ENCODE assay signal across 9 cellular contexts in the genomic region with DNA sequence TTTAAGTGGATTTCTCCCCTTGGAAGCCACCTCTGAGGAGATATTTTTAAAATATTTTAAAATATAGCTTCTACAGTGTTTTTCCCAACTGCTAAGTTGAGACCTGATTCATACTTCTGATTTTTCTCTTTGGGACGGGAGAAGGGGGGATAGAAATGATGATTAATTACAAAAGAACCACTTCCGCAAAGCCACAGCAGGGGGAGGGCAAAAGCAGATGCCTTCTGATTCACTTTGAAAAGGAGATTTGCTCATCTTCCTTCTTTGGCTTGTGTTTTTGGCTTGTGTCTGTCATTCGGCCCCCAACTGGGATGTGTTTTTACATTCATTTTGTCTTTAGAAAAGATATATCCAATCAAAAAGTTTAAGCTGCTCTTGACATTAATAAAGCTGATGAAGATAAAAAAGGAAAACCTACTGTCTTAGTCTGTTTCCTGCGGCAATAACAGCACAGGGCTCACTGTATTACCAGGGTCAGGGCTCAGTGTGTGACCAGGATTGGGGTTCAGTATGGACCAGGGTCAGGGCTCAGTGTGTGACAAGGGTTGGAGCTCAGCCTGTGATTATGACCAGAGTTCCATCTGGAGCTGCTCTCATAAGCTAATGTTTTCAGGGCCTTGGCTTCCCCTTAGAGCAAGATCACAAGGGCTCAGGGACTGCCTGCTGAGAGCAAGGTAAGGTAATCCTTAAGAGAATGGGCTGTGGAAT.
DNase-seq lines count a peak whose midpoint lies in the region; ATAC-seq and TF ChIP-seq lines count a peak whose summit lies in the region.
"Had no signal": no experiment of that assay in that cellular context is flagged by ENCODE, and none has a peak within 500 bp of the region (broad histone marks: within the 10 kb centered on the region; RNA-seq: fewer than 3 reads in every experiment).

No MANE protein-coding gene starts in this region.

- ATAC-seq in HG02571 (IDR thresholded peaks at IDR 0.05; ENCODE audit: unreplicated experiment) = peak; percentile 58
- ATAC-seq in heart right ventricle = no peak

- H3K79me2 ChIP-seq in OCI-LY3 (ENCODE audit: low read length) = no peaks in the 10 kb centered on the region

- H3K4me1 Mint-ChIP-seq in mesothelial cell of epicardium = peaks cover 3% of the 10 kb centered on the region

- no peaks in the 10 kb centered on the region; the same call in 1 of the 2 replicates for H3K9me3 ChIP-seq in OCI-LY3 (ENCODE audit: insufficient read depth, low read length)
- H3K9me3 ChIP-seq in iPS-20b (ENCODE audit: insufficient read depth, low read depth, low read length) = no peaks in the 10 kb centered on the region
- H3K9me3 ChIP-seq in heart right ventricle = peaks cover 0 to 4% (median 0%) of the 10 kb centered on the region in 11 donors

- H3K4me1 ChIP-seq in OCI-LY3 (ENCODE audit: low read length) (peaks cover 62% of the 10 kb centered on the region), iPS-20b (ENCODE audit: insufficient read depth, low read length) (peaks cover 15% of the 10 kb centered on the region; the same call in 1 of the 2 replicates), heart right ventricle (peaks cover 0 to 3% (median 0%) of the 10 kb centered on the region in 9 donors)

- H3K27ac ChIP-seq in OCI-LY3 (ENCODE audit: low read length) (peak overlapping the region; percentile 98), iPS-20b (ENCODE audit: low read length) (no peak overlapping the region), heart right ventricle (no peak overlapping the region)
- H3K27ac ChIP-seq: epithelial cell of prostate had no signal

- no peak overlapping the region for H3K4me3 Mint-ChIP-seq in mesothelial cell of epicardium

- no peaks in the 10 kb centered on the region for H3K27me3 ChIP-seq in OCI-LY3 (ENCODE audit: low read depth, low read length)
- no peaks in the 10 kb centered on the region for H3K27me3 ChIP-seq in iPS-20b (ENCODE audit: insufficient read depth, low read length)
- peaks cover 0 to 25% (median 8%) of the 10 kb centered on the region in 7 donors for H3K27me3 ChIP-seq in heart right ventricle

- in situ Hi-C loops in GM13977 (cut with MboI; ENCODE audit: low pct_unique_long_range_greater_than_20kb, low sequenced_read_pairs, unreplicated experiment) = no loop called here

- no peak overlapping the region for H2AFZ ChIP-seq in OCI-LY3 (ENCODE audit: low read depth, low read length)

- H3K9ac ChIP-seq in OCI-LY3 (ENCODE audit: low read length) (peak overlapping the region; percentile 97), iPS-20b (ENCODE audit: low read depth, low read length) (no peak overlapping the region)

- H3K36me3 ChIP-seq in OCI-LY3 (replicated peaks; ENCODE audit: low read depth, low read length) (peaks cover 5% of the 10 kb centered on the region), iPS-20b (ENCODE audit: insufficient read depth, low read depth, low read length) (no peaks in the 10 kb centered on the region), heart right ventricle (no peaks in the 10 kb centered on the region)

- H3K4me3 ChIP-seq in OCI-LY3 (ENCODE audit: low read length) = peak overlapping the region; percentile 64
- peak overlapping the region; percentile 14; the same call in 1 of the 2 replicates for H3K4me3 ChIP-seq in iPS-20b (ENCODE audit: low read length)
- H3K4me3 ChIP-seq in heart right ventricle = no peak overlapping the region

- no peak overlapping the region for H3K27ac Mint-ChIP-seq in mesothelial cell of epicardium

- H3K27me3 Mint-ChIP-seq in mesothelial cell of epicardium (ENCODE audit: low read depth) = peaks cover 25% of the 10 kb centered on the region

- intact Hi-C loops in heart right ventricle (cut with DNase I) = no loop called here

- no peaks in the 10 kb centered on the region for H4K20me1 ChIP-seq in OCI-LY3 (ENCODE audit: insufficient read depth, low read length)

- no peaks in the 10 kb centered on the region for H3K36me3 Mint-ChIP-seq in mesothelial cell of epicardium

- DNase-seq in GM13977 (ENCODE audit: low spot score) (peak; percentile 54), heart right ventricle (no peak), cerebellum (ENCODE audit: low spot score) (no peak), mesothelial cell of epicardium (ENCODE audit: low spot score in 2 of 2, unreplicated experiment in 2 of 2) (no peak), NCI-H1105 treated with DMSO at 0.1 percent for 48 hours (lab: John Stamatoyannopoulos, UW) (no peak)

- peaks cover 7% of the 10 kb centered on the region for H3K9me3 Mint-ChIP-seq in mesothelial cell of epicardium

- 51 to 58% methylated on average over 4 of the region's 4 CpGs for WGBS in heart right ventricle, 2 donors

- TF ChIP-seq CTCF in GM13977 (IDR thresholded peaks at IDR 0.05; ENCODE audit: extremely low read depth, insufficient read depth, missing control alignments) = no peak
- no peak for TF ChIP-seq CTCF in OCI-LY3 (IDR thresholded peaks at IDR 0.05; ENCODE audit: low read depth, low read length)
- no peak for TF ChIP-seq CTCF in heart right ventricle (IDR thresholded peaks at IDR 0.05)
- TF ChIP-seq CTCF in mesothelial cell of epicardium (IDR thresholded peaks at IDR 0.05; ENCODE audit: unreplicated experiment) = no peak

- peak overlapping the region; percentile 80 for H3K4me2 ChIP-seq in OCI-LY3 (ENCODE audit: low read length)

Comparison
In these comparisons a context has a peak if more than half of its experiments do, and no peak if none do; other contexts are left out.
1. H3K4me3 ChIP-seq: peak in OCI-LY3 (single experiment) and iPS-20b (single experiment); none in heart right ventricle (0 of 10).